In the genomic region with DNA sequence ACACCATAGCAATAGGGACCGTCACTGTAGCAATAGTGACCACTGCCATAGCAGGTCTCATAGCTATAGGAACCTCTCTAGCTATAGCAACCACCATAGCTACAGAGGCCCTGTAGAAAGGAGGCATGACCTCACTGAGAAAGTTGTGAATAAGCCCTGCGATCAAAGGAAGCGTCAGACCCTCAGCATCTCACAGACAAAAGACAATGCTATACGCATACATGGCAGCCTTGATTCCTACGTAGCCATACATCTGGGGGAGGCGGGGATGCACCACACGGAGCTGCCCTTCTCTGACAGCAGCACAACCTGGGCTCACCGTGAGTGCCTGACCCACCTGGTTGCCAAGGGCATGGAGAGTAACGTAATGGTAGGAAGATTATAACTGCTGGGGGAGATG, we compare ENCODE assay signal across 5 cellular contexts.
"Had no signal": no experiment of that assay in that cellular context is flagged by ENCODE, and none has a peak within 500 bp of the region (broad histone marks: within the 10 kb centered on the region; RNA-seq: fewer than 3 reads in every experiment).

No MANE protein-coding gene starts in this region.

- H3K27ac ChIP-seq: HL-60 had no signal

- H3K4me3 ChIP-seq: K562 had no signal

- ATAC-seq: HepG2, K562 had no signal

- H3K4me3 Mint-ChIP-seq: IgD-negative memory B cell had no signal

- H3K36me3 Mint-ChIP-seq: IgD-negative memory B cell had no signal

- H3K9me3 Mint-ChIP-seq: IgD-negative memory B cell had no signal

- H3K27ac Mint-ChIP-seq: IgD-negative memory B cell had no signal

- H3K27me3 Mint-ChIP-seq: IgD-negative memory B cell had no signal

- DNase-seq: IMR-90 had no signal
